8 cellular contexts compared by ENCODE assay signal in the genomic region with DNA sequence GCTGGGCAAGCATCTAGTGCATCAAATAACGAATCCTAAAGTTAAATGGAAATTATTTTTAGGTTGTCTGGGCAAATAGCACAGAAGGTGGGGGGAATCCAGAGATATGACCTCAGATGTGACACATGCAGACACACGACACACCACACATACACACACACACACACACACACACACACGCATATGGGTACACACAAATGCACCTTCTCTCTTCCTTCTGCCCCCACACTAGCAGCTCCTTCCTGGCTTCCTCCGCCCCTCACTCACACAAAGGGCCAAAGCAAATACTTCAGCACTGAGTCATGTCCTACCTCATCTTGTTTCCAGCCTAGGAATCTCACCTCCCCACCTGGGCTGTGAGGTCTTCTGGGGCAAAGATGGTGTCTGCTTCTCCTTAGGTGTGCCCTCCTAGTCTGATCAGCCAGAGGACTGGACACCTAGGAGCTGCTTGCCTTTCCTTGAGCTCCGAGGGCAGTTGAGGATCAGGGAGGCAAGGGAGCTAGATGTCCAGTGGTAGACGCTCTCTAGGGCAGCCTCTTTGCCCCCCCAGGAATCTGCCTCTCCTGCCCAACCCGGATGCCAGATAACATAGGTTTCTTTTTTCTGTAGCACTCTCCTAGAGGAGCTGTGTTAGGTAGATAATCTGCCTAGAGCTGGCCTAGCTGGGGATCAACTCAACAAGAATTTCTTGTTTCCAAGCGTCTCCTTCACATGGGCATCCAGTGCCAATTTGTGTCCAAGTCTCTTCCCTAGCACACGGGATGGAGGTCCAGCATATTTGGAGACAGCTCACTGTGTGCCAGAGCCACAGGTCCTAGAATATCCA. TPM values are rescaled to one million over a fixed set of nuclear protein-coding genes. Genes with fewer than 3 reads are reported as not detected.
DNase-seq lines count a peak whose midpoint lies in the region; ATAC-seq and TF ChIP-seq lines count a peak whose summit lies in the region.

No MANE protein-coding gene starts in this region.

- no peak for TF ChIP-seq EP300 in gastroesophageal sphincter (IDR thresholded peaks at IDR 0.05)

- H3K27ac Mint-ChIP-seq in glutamatergic neuron (ENCODE audit: unreplicated experiment): no peak overlapping the region

- TF ChIP-seq CTCF in gastroesophageal sphincter (IDR thresholded peaks at IDR 0.05): no peak
- TF ChIP-seq CTCF in glutamatergic neuron (IDR thresholded peaks at IDR 0.05; ENCODE audit: partially characterized antibody, unreplicated experiment): no peak

- H3K27ac ChIP-seq in gastroesophageal sphincter: peak overlapping the region in 3 of 4 donors; percentile 59 to 78 (median 74)

- no peak for ATAC-seq in gastroesophageal sphincter

- no peaks in the 10 kb centered on the region for H3K27me3 ChIP-seq in gastroesophageal sphincter

- DNase-seq in H4 (ENCODE audit: low spot score) (peak; percentile 81), glutamatergic neuron (no peak), nucleus accumbens (lab: John Stamatoyannopoulos, UW) (no peak), NCI-H1092 treated with DMSO at 0.1 percent for 48 hours (lab: John Stamatoyannopoulos, UW) (no peak)
- DNase-seq in activated CD4-positive, alpha-beta T cell treated with anti-CD3 and anti-CD28 coated beads, Interleukin-2, amount 50 U/mL, for 4 hours: peak; percentile 44 to 52
- peak; percentile 70 for DNase-seq in stimulated activated CD4-positive, alpha-beta T cell treated with anti-CD3 and anti-CD28 coated beads, Interleukin-1b, Interleukin-23, amount 100 ng/mL, for 48 hours
- DNase-seq in effector CD4-positive, alpha-beta T cell: no peak

- no peak overlapping the region for H3K4me3 ChIP-seq in gastroesophageal sphincter

- H3K4me1 ChIP-seq in gastroesophageal sphincter: peaks cover 0 to 25% (median 19%) of the 10 kb centered on the region in 3 donors

- WGBS in gastroesophageal sphincter (ENCODE audit: low coverage in 1 of 2), 2 donors: 55 to 63% methylated on average over 4 of the region's 9 CpGs

- no peaks in the 10 kb centered on the region for H3K36me3 ChIP-seq in gastroesophageal sphincter

- peaks cover 16% of the 10 kb centered on the region for H3K4me1 Mint-ChIP-seq in glutamatergic neuron (ENCODE audit: low read depth, unreplicated experiment)

- H3K27me3 Mint-ChIP-seq in glutamatergic neuron (ENCODE audit: unreplicated experiment): peaks cover 2% of the 10 kb centered on the region

- H3K36me3 Mint-ChIP-seq in glutamatergic neuron (ENCODE audit: unreplicated experiment): no peaks in the 10 kb centered on the region

- no peak for TF ChIP-seq POLR2A in gastroesophageal sphincter (IDR thresholded peaks at IDR 0.05)

- H3K9me3 ChIP-seq in gastroesophageal sphincter: no peaks in the 10 kb centered on the region

- H3K4me3 Mint-ChIP-seq in glutamatergic neuron (ENCODE audit: unreplicated experiment): no peak overlapping the region

- no peaks in the 10 kb centered on the region for H3K9me3 Mint-ChIP-seq in glutamatergic neuron (ENCODE audit: unreplicated experiment)

RNA-seq across cellular contexts. Expression of a gene that starts 14.3 kb away (rescaled TPM):
- total RNA-seq in H4 (2014; rRNA removed; shearing (Covaris generic)): 17.9 and 18.1 TPM in 2 replicates
- 100 to 1,000 TPM in 2 of 4 donors, 10 to 100 TPM in 2; 46.0 to 113 (median 89.2) TPM for total RNA-seq in gastroesophageal sphincter
- 2.1 TPM for total RNA-seq in glutamatergic neuron (ENCODE audit: unreplicated experiment)

Comparison
In these comparisons a context has a peak if more than half of its experiments do, and no peak if none do; other contexts are left out.
1. DNase-seq: peak in H4 (single experiment), activated CD4-positive, alpha-beta T cell treated with anti-CD3 and anti-CD28 coated beads, Interleukin-2, amount 50 U/mL, for 4 hours (2 of 2) and stimulated activated CD4-positive, alpha-beta T cell treated with anti-CD3 and anti-CD28 coated beads, Interleukin-1b, Interleukin-23, amount 100 ng/mL, for 48 hours (single experiment); none in glutamatergic neuron (single experiment), effector CD4-positive, alpha-beta T cell (single experiment), nucleus accumbens (0 of 56) and NCI-H1092 treated with DMSO at 0.1 percent for 48 hours (single experiment).